8 cellular contexts compared by ENCODE assay signal in the genomic region with DNA sequence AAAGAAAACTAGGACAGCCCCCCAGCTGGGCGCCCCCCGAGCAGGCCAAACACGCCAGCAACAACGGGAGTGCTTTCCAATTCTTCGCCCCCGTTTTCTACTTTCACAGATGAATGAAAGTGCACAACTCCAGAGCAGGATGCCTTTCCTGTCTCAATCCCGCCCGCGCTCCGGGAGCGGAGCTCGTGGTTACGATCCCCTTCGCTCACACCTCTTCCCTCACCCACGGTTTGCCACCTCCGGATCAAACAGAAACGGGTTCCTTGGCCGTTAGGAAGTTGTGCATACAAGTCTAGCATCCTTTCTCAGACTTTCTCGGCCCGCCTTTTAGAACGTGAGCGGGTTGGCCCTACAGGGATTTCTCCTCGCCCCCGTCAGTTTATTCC. TPM values are rescaled to one million over a fixed set of nuclear protein-coding genes. Genes with fewer than 3 reads are reported as not detected.
DNase-seq lines count a peak whose midpoint lies in the region; ATAC-seq and TF ChIP-seq lines count a peak whose summit lies in the region.

No MANE protein-coding gene starts in this region.

- 0 out of 2 replicates have a peak, but pooled peaks cover 7% of the 10 kb centered on the region for H4K20me1 ChIP-seq in BLaER1

- DNase-seq in H7 (peak; percentile 48), SJCRH30 (peak; percentile 47 to 66), lower leg skin (ENCODE audit: low spot score in 2 of 2) (peak in 1 of 2 donors; percentile 27)
- peak; percentile 26 for DNase-seq in central memory CD4-positive, alpha-beta T cell
- peak; percentile 6 to 29 for DNase-seq in stimulated activated CD8-positive, alpha-beta memory T cell treated with anti-CD3 and anti-CD28 coated beads, Interleukin-2, amount 100 ng/mL, for 48 hours (ENCODE audit: low read depth in 2 of 2)

- H3K9ac ChIP-seq in BLaER1, result peak overlapping the region; percentile 92

- peaks cover 24% of the 10 kb centered on the region for H3K36me3 ChIP-seq in BLaER1
- no peaks in the 10 kb centered on the region for H3K36me3 ChIP-seq in H7 (replicated peaks; ENCODE audit: control insufficient read depth, insufficient read depth, low read length)
- H3K36me3 ChIP-seq in SJCRH30, result peaks cover 12% of the 10 kb centered on the region; the same call in 1 of the 2 replicates

- intact Hi-C loops in lower leg skin (cut with DNase I; ENCODE audit: low total_unique reads), result no loop called here

- no peak for TF ChIP-seq POLR2A in lower leg skin (IDR thresholded peaks at IDR 0.05)

- H3K27ac ChIP-seq in BLaER1 (peak overlapping the region; percentile 93), SJCRH30 (peak overlapping the region; percentile 94)

- TF ChIP-seq CTCF in lower leg skin (IDR thresholded peaks at IDR 0.05), result no peak

- no peaks in the 10 kb centered on the region for H3K27me3 ChIP-seq in BLaER1
- no peaks in the 10 kb centered on the region for H3K27me3 ChIP-seq in H7 (ENCODE audit: control insufficient read depth, insufficient read depth, low read length)
- no peaks in the 10 kb centered on the region for H3K27me3 ChIP-seq in SJCRH30

- no peaks in the 10 kb centered on the region for H3K9me3 ChIP-seq in BLaER1
- no peaks in the 10 kb centered on the region for H3K9me3 ChIP-seq in SJCRH30 (replicated peaks)

- H3K4me1 ChIP-seq in BLaER1 (peaks cover 63% of the 10 kb centered on the region), SJCRH30 (peaks cover 12% of the 10 kb centered on the region)

- 0 to 1% methylated on average over 24 of the region's 24 CpGs for WGBS in lower leg skin, 2 donors

- H3K4me2 ChIP-seq in BLaER1, result peak overlapping the region; percentile 90

- H3K4me3 ChIP-seq in BLaER1 (peak overlapping the region; percentile 86), H7 (ENCODE audit: insufficient read depth, low read depth, low read length) (peak overlapping the region; percentile 73), SJCRH30 (peak overlapping the region; percentile 65), lower leg skin (ENCODE audit: low read depth, poor library complexity, severe bottlenecking) (peak overlapping the region; percentile 81)

- ATAC-seq in HG02970 (IDR thresholded peaks at IDR 0.05; ENCODE audit: low FRiP score, unreplicated experiment) (no peak), GM18498 (IDR thresholded peaks at IDR 0.05; ENCODE audit: unreplicated experiment) (no peak)

RNA-seq across cellular contexts. Expression of a gene that starts 0.7 kb away (rescaled TPM):
- 48.8 and 51.2 TPM in 2 replicates for total RNA-seq in H7 (2014; rRNA removed; shearing (Covaris generic))
- total RNA-seq in SJCRH30 (2014; rRNA removed; shearing (Covaris generic)), result 174 and 210 TPM in 2 replicates
- 10 to 100 TPM in 3 of 4 donors, 1 to 10 TPM in 1; 8.9 to 21.2 (median 17.8) TPM for total RNA-seq in lower leg skin

RNA-seq across cellular contexts. Expression of a gene that starts 1.2 kb away (rescaled TPM):
- total RNA-seq in H7 (2014; rRNA removed; shearing (Covaris generic)), result 26.4 and 28.1 TPM in 2 replicates
- total RNA-seq in SJCRH30 (2014; rRNA removed; shearing (Covaris generic)), result 72.8 and 77.8 TPM in 2 replicates
- 1 to 10 TPM; 1.5 to 3.7 (median 2.6) TPM for total RNA-seq in lower leg skin

RNA-seq across cellular contexts. Expression of a gene that starts 47.6 kb away (rescaled TPM):
- total RNA-seq in H7 (2014; rRNA removed; shearing (Covaris generic)), result 61.4 and 73.3 TPM in 2 replicates
- total RNA-seq in SJCRH30 (2014; rRNA removed; shearing (Covaris generic)), result 32.6 and 44.9 TPM in 2 replicates
- 10 to 100 TPM; 10.3 to 18.0 (median 13.9) TPM for total RNA-seq in lower leg skin

RNA-seq across cellular contexts. Expression of a gene that starts 55.5 kb away (rescaled TPM):
- 20.0 and 25.9 TPM in 2 replicates for total RNA-seq in H7 (2014; rRNA removed; shearing (Covaris generic))
- 24.0 and 24.3 TPM in 2 replicates for total RNA-seq in SJCRH30 (2014; rRNA removed; shearing (Covaris generic))
- total RNA-seq in lower leg skin, result 10 to 100 TPM; 11.5 to 15.5 (median 14.1) TPM
